ENCODE assay signal across 8 cellular contexts in the genomic region with DNA sequence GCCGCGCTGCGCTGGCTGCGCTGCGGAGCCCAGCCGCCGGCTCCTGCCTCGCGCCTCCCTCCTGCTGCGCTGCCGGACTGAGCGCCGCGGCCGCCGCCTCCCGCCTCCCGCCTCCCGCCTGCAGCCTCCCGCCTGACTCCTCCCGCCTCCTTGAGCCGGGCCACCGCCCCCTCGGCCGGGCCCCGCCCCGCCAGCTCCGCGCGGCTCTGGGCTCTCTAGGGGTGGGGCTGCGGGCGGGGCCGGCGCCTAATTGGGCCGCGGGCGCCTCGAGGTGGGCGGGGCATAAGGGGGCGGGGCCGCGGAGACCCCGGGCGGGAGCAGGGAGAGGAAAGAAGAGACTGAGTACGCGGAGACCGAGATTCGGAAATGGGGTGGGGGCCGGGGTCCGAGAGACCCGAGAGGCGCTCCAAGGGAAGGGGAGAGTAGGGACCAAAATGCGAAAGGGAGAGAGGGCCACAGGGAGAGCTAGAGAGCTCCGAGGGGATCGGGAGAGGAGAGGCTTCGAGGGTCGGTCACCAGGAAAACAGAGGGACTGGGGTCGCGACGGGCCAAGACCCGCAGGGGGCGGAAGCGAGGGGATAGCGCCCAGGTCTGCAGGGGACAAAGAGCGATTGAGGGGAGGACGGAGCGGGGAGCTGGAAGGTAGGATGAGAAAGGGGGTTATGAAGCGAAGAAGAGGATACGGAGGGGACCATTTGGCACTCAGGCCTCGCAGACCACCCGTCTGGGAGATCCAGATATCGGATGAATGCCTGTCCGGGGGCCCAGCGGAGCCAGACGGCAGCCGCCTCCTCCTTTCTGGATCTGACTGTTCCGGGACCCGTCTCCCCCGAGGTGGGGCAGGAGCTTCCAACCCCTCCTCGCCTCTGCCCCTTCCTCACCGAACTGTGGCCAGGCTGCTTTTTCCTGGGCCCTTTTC. TPM values are rescaled to one million over a fixed set of nuclear protein-coding genes. Genes with fewer than 3 reads are reported as not detected.
DNase-seq lines count a peak whose midpoint lies in the region; ATAC-seq and TF ChIP-seq lines count a peak whose summit lies in the region.

A gene (minus strand): TSS at position 79 of the 919 bp plus-strand sequence. CDS start 255 bp downstream, outside the sequence.

- no peak within 1 kb of the TSS for H3K27ac ChIP-seq in KMS-11
- H3K27ac ChIP-seq in RWPE1: peak within 1 kb of the TSS; percentile 94
- no peak within 1 kb of the TSS for H3K27ac ChIP-seq in neural progenitor cell

- H3K9ac ChIP-seq in KMS-11 (no peak within 1 kb of the TSS), neural progenitor cell (no peak within 1 kb of the TSS)

- H4K20me1 ChIP-seq in KMS-11 (ENCODE audit: insufficient read depth) (no peaks in the 10 kb centered on the region), neural progenitor cell (ENCODE audit: low read depth) (peaks cover 7% of the 10 kb centered on the region)

- peaks cover 60% of the 10 kb centered on the region for H3F3A ChIP-seq in neural progenitor cell (ENCODE audit: low read depth)

- H2AFZ ChIP-seq in KMS-11 (ENCODE audit: low read depth) (peak within 1 kb of the TSS; percentile 87), neural progenitor cell (replicated peaks) (peak within 1 kb of the TSS; percentile 60)

- no peak within 1 kb of the TSS for H3K4me3 ChIP-seq in KMS-11 (IDR thresholded peaks at IDR 0.05; ENCODE audit: insufficient read depth, low read depth, low read length)
- H3K4me3 ChIP-seq in foreskin fibroblast (ENCODE audit: low read depth in 1 of 2, low read length in 2 of 2): peak within 1 kb of the TSS; percentile 51 to 61
- peak within 1 kb of the TSS; percentile 73 for H3K4me3 ChIP-seq in neural progenitor cell

- CTCF ChIA-PET in RWPE1 (lab: Yijun Ruan, JAX): interaction anchor here (0.6 to 1.4 kb wide), 4 partner anchors 29 to 54 kb away, joined by 3 to 6 read pairs (median 3); no protein-coding TSS in a partner anchor

- no peak for TF ChIP-seq CTCF in KMS-11 (conservative IDR thresholded peaks at IDR 0.05; ENCODE audit: low read depth, low read length)
- TF ChIP-seq CTCF in RWPE1 (conservative IDR thresholded peaks at IDR 0.05; ENCODE audit: low read depth): no peak
- TF ChIP-seq CTCF in foreskin fibroblast (IDR thresholded peaks at IDR 0.05; ENCODE audit: low read depth, low read length): no peak
- peak; percentile 67 for TF ChIP-seq CTCF in neural progenitor cell (IDR thresholded peaks at IDR 0.05)

- H3K27me3 ChIP-seq in KMS-11 (ENCODE audit: insufficient read depth, low read depth) (peaks cover 60% of the 10 kb centered on the region), neural progenitor cell (peaks cover 93% of the 10 kb centered on the region)

- H3K4me2 ChIP-seq in KMS-11 (peak within 1 kb of the TSS; percentile 98), neural progenitor cell (peak within 1 kb of the TSS; percentile 94)

- no peak within 1 kb of the TSS for H3K27ac Mint-ChIP-seq in neural progenitor cell
- H3K27ac Mint-ChIP-seq in stimulated activated naive CD8-positive, alpha-beta T cell treated with anti-CD3 and anti-CD28 coated beads, Interleukin-15, Interleukin-2, amounts not matched to agents 100 ng/mL and 50 ng/mL, for 24 hours: no peak within 1 kb of the TSS

- peaks cover 63% of the 10 kb centered on the region for H3K27me3 Mint-ChIP-seq in neural progenitor cell (ENCODE audit: insufficient read depth, low read depth)
- peaks cover 51% of the 10 kb centered on the region for H3K27me3 Mint-ChIP-seq in stimulated activated naive CD8-positive, alpha-beta T cell treated with anti-CD3 and anti-CD28 coated beads, Interleukin-15, Interleukin-2, amounts not matched to agents 100 ng/mL and 50 ng/mL, for 24 hours

- no peaks in the 10 kb centered on the region for H3K79me2 ChIP-seq in KMS-11 (ENCODE audit: insufficient read depth, low read depth)
- H3K79me2 ChIP-seq in neural progenitor cell (ENCODE audit: low read depth): no peaks in the 10 kb centered on the region

- peaks cover 8% of the 10 kb centered on the region for H3K4me1 ChIP-seq in KMS-11 (ENCODE audit: low read depth, poor library complexity, severe bottlenecking)
- H3K4me1 ChIP-seq in neural progenitor cell: peaks cover 30% of the 10 kb centered on the region

- H3K4me3 Mint-ChIP-seq in neural progenitor cell: peak within 1 kb of the TSS; percentile 92
- H3K4me3 Mint-ChIP-seq in stimulated activated naive CD8-positive, alpha-beta T cell treated with anti-CD3 and anti-CD28 coated beads, Interleukin-15, Interleukin-2, amounts not matched to agents 100 ng/mL and 50 ng/mL, for 24 hours: peak within 1 kb of the TSS; percentile 68

- no peaks in the 10 kb centered on the region for H3K36me3 Mint-ChIP-seq in neural progenitor cell
- H3K36me3 Mint-ChIP-seq in stimulated activated naive CD8-positive, alpha-beta T cell treated with anti-CD3 and anti-CD28 coated beads, Interleukin-15, Interleukin-2, amounts not matched to agents 100 ng/mL and 50 ng/mL, for 24 hours (ENCODE audit: low read depth): no peaks in the 10 kb centered on the region

- H3K9me3 ChIP-seq in neural progenitor cell (ENCODE audit: low read depth): no peaks in the 10 kb centered on the region

- DNase-seq in DMS 273 (lab: John Stamatoyannopoulos, UW; ENCODE audit: unreplicated experiment): peak; percentile 97
- DNase-seq in RWPE1 (ENCODE audit: low spot score): peak; percentile 97
- peak; percentile 74 for DNase-seq in activated effector memory CD4-positive, alpha-beta T cell treated with Interleukin-2 at 50 U/mL for 16 hours
- peak; percentile 89 to 96 for DNase-seq in foreskin fibroblast
- DNase-seq in neural progenitor cell (ENCODE audit: low spot score): peak; percentile 98

- peak; percentile 82 for ATAC-seq in GM21723 (IDR thresholded peaks at IDR 0.05; ENCODE audit: unreplicated experiment)

- peaks cover 29% of the 10 kb centered on the region for H3K4me1 Mint-ChIP-seq in neural progenitor cell
- peaks cover 44% of the 10 kb centered on the region for H3K4me1 Mint-ChIP-seq in stimulated activated naive CD8-positive, alpha-beta T cell treated with anti-CD3 and anti-CD28 coated beads, Interleukin-15, Interleukin-2, amounts not matched to agents 100 ng/mL and 50 ng/mL, for 24 hours (ENCODE audit: low read depth)

- H3K36me3 ChIP-seq in KMS-11 (ENCODE audit: insufficient read depth) (no peaks in the 10 kb centered on the region), neural progenitor cell (no peaks in the 10 kb centered on the region)

- H3K9me3 Mint-ChIP-seq in neural progenitor cell: no peaks in the 10 kb centered on the region
- H3K9me3 Mint-ChIP-seq in stimulated activated naive CD8-positive, alpha-beta T cell treated with anti-CD3 and anti-CD28 coated beads, Interleukin-15, Interleukin-2, amounts not matched to agents 100 ng/mL and 50 ng/mL, for 24 hours: no peaks in the 10 kb centered on the region

- POLR2A ChIA-PET in RWPE1 (lab: Yijun Ruan, JAX; ENCODE audit: low non-redundant PET): interaction anchor here (0.6 kb wide), 3 partner anchors 12 to 1653 kb away, joined by 3 to 8 read pairs (median 6); no protein-coding TSS in a partner anchor

RNA-seq across cellular contexts. Expression of the gene that starts here (rescaled TPM):
- 4.7 TPM in 1 of 2 replicates, not detected in the other for total RNA-seq in neural progenitor cell (ENCODE audit: low replicate concordance)
